ENCODE assay signal across 9 cellular contexts in genomic region chr14:63510538-63510937, GRCh38. TPM values are rescaled to one million over a fixed set of nuclear protein-coding genes. Genes with fewer than 3 reads are reported as not detected.
DNase-seq lines count a peak whose midpoint lies in the region; ATAC-seq and TF ChIP-seq lines count a peak whose summit lies in the region.
"Had no signal": no experiment of that assay in that cellular context is flagged by ENCODE, and none has a peak within 500 bp of the region (broad histone marks: within the 10 kb centered on the region; RNA-seq: fewer than 3 reads in every experiment).

No MANE protein-coding gene starts in this region.

- peak overlapping the region; percentile 21 for H3K4me3 Mint-ChIP-seq in activated T-cell treated with anti-CD3 and anti-CD28 coated beads, Interleukin-2, amount 50 U/mL, for 4 hours
- H3K4me3 Mint-ChIP-seq in activated B cell treated with CpG ODN at 0.5 μM for 24 hours: no peak overlapping the region
- H3K4me3 Mint-ChIP-seq in stimulated activated effector memory CD8-positive, alpha-beta T cell treated with anti-CD3 and anti-CD28 coated beads, Interleukin-12 subunit alpha, Interleukin-12 subunit beta, amount 100 ng/mL, for 72 hours: peak overlapping the region; percentile 6

- POLR2A ChIA-PET in activated B cell treated with CpG ODN at 0.5 μM for 24 hours (lab: Charles Lee): interaction anchor here (0.7 kb wide), 1 partner anchor 33 kb away, joined by 3 read pairs; the partner anchor contains the start of gene PPP2R5E

- TF ChIP-seq CTCF in activated B cell treated with CpG ODN at 0.5 μM for 24 hours (IDR thresholded peaks at IDR 0.05): no peak

- no peaks in the 10 kb centered on the region for H3K27me3 Mint-ChIP-seq in activated T-cell treated with anti-CD3 and anti-CD28 coated beads, Interleukin-2, amount 50 U/mL, for 4 hours (ENCODE audit: low read depth)
- no peaks in the 10 kb centered on the region for H3K27me3 Mint-ChIP-seq in activated B cell treated with CpG ODN at 0.5 μM for 24 hours

- peaks cover 9% of the 10 kb centered on the region for H3K36me3 Mint-ChIP-seq in activated T-cell treated with anti-CD3 and anti-CD28 coated beads, Interleukin-2, amount 50 U/mL, for 4 hours (ENCODE audit: insufficient read depth)
- peaks cover 29% of the 10 kb centered on the region for H3K36me3 Mint-ChIP-seq in activated B cell treated with CpG ODN at 0.5 μM for 24 hours (ENCODE audit: low read depth)
- peaks cover 6% of the 10 kb centered on the region for H3K36me3 Mint-ChIP-seq in stimulated activated effector memory CD8-positive, alpha-beta T cell treated with anti-CD3 and anti-CD28 coated beads, Interleukin-12 subunit alpha, Interleukin-12 subunit beta, amount 100 ng/mL, for 72 hours

- intact Hi-C loops in activated B cell treated with CpG ODN at 0.5 μM for 24 hours (cut with micrococcal nuclease): no loop called here

- no peak for DNase-seq in activated T-cell treated with anti-CD3 and anti-CD28 coated beads, Interleukin-2, amount 50 U/mL, for 4 hours
- DNase-seq in activated T-cell treated with anti-CD3 and anti-CD28 coated beads, Interleukin-2, amount 50 U/mL, for 48 hours: no peak
- no peak for DNase-seq in activated B cell treated with CpG ODN at 0.5 μM for 24 hours
- DNase-seq in stimulated activated effector memory CD8-positive, alpha-beta T cell treated with anti-CD3 and anti-CD28 coated beads, Interleukin-12 subunit alpha, Interleukin-12 subunit beta, amount 100 ng/mL, for 72 hours (ENCODE audit: low spot score in 2 of 2): peak in 1 of 2 donors; percentile 56
- no peak for DNase-seq in T1000 (lab: John Stamatoyannopoulos, UW)
- no peak for DNase-seq in HuH-7 (ENCODE audit: low spot score)
- no peak for DNase-seq in NK-92 treated with Interleukin-12 subunit alpha and Interleukin-12 subunit beta, amount 100 ng/mL, for 24 hours (lab: John Stamatoyannopoulos, UW)
- DNase-seq: brain microvascular endothelial cell had no signal

- peaks cover 59% of the 10 kb centered on the region for H3K4me1 Mint-ChIP-seq in activated T-cell treated with anti-CD3 and anti-CD28 coated beads, Interleukin-2, amount 50 U/mL, for 4 hours (ENCODE audit: low read depth)
- peaks cover 56% of the 10 kb centered on the region for H3K4me1 Mint-ChIP-seq in activated B cell treated with CpG ODN at 0.5 μM for 24 hours
- peaks cover 61% of the 10 kb centered on the region for H3K4me1 Mint-ChIP-seq in stimulated activated effector memory CD8-positive, alpha-beta T cell treated with anti-CD3 and anti-CD28 coated beads, Interleukin-12 subunit alpha, Interleukin-12 subunit beta, amount 100 ng/mL, for 72 hours

- peak; percentile 53 to 83 for ATAC-seq in activated T-cell treated with anti-CD3 and anti-CD28 coated beads, Interleukin-2, amount 50 U/mL, for 4 hours
- ATAC-seq in HG03060 (IDR thresholded peaks at IDR 0.05; ENCODE audit: low read depth, unreplicated experiment) (peak; percentile 63), activated B cell treated with CpG ODN at 0.5 μM for 24 hours (ENCODE audit: low read depth) (peak; percentile 52)
- ATAC-seq in stimulated activated effector memory CD8-positive, alpha-beta T cell treated with anti-CD3 and anti-CD28 coated beads, Interleukin-12 subunit alpha, Interleukin-12 subunit beta, amount 100 ng/mL, for 72 hours: peak; percentile 99

- H3K9me3 Mint-ChIP-seq in activated T-cell treated with anti-CD3 and anti-CD28 coated beads, Interleukin-2, amount 50 U/mL, for 4 hours: no peaks in the 10 kb centered on the region
- peaks cover 4% of the 10 kb centered on the region for H3K9me3 Mint-ChIP-seq in activated B cell treated with CpG ODN at 0.5 μM for 24 hours
- no peaks in the 10 kb centered on the region for H3K9me3 Mint-ChIP-seq in stimulated activated effector memory CD8-positive, alpha-beta T cell treated with anti-CD3 and anti-CD28 coated beads, Interleukin-12 subunit alpha, Interleukin-12 subunit beta, amount 100 ng/mL, for 72 hours

- CTCF ChIA-PET in activated B cell treated with CpG ODN at 0.5 μM for 24 hours (lab: Charles Lee): no interaction called here

- H3K27ac Mint-ChIP-seq in activated B cell treated with CpG ODN at 0.5 μM for 24 hours: peak overlapping the region; percentile 62
- peak overlapping the region; percentile 1 for H3K27ac Mint-ChIP-seq in stimulated activated effector memory CD8-positive, alpha-beta T cell treated with anti-CD3 and anti-CD28 coated beads, Interleukin-12 subunit alpha, Interleukin-12 subunit beta, amount 100 ng/mL, for 72 hours

RNA-seq across cellular contexts. Expression of gene PPP2R5E, which starts 32.6 kb away (rescaled TPM):
- 10 to 100 TPM; 49.3 to 51.1 (median 49.6) TPM for total RNA-seq in activated T-cell treated with anti-CD3 and anti-CD28 coated beads, Interleukin-2, amount 50 U/mL, for 4 hours
- 40.0 and 44.8 TPM in 2 replicates for total RNA-seq in activated B cell treated with CpG ODN at 0.5 μM for 24 hours
